Comparison of ENCODE assay signal across 13 cellular contexts in the genomic region with DNA sequence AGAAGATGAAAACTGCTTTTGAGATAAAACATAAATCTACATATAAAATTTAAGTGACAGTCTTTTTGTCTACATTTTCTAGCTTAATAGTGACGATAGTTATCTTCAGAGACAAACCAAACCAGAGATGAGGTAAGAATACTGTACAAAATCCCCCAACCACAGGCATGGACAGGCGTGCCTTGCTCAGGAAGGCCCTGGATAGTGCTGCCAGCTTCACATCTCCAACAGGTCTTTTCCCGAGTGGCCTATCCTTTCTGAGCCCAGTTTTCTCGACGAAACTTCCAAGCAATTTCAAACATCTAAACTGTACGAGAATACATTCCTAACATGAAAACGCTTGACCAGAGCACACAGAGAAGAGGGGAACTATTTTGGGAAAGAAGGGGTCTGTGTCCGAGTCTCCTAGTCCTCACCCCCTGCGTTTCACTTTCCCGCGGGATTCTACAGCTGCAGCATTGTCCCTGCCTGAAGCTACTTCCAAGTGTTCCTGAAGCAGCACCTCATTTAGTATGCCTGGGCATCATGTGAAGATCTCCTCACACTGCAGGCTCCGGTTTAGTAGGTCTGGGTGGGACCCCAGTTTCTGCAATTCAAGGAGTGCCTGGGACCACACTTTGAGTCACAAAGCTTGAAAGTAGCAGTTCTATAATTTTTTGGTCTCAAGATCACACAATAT. TPM values are rescaled to one million over a fixed set of nuclear protein-coding genes. Genes with fewer than 3 reads are reported as not detected.
DNase-seq lines count a peak whose midpoint lies in the region; ATAC-seq and TF ChIP-seq lines count a peak whose summit lies in the region.
"Had no signal": no experiment of that assay in that cellular context is flagged by ENCODE, and none has a peak within 500 bp of the region (broad histone marks: within the 10 kb centered on the region; RNA-seq: fewer than 3 reads in every experiment).

No MANE protein-coding gene starts in this region.

- no peaks in the 10 kb centered on the region for H3K9me3 ChIP-seq in right atrium auricular region
- no peaks in the 10 kb centered on the region for H3K9me3 ChIP-seq in skeletal muscle satellite cell (replicated peaks; ENCODE audit: low read length)
- H3K9me3 ChIP-seq: Caco-2, left lung had no signal

- H3K4me1 ChIP-seq in right atrium auricular region, result peaks cover 5 to 49% of the 10 kb centered on the region in 2 donors
- peaks cover 66% of the 10 kb centered on the region for H3K4me1 ChIP-seq in skeletal muscle satellite cell (ENCODE audit: control insufficient read depth, insufficient read depth, low read length)
- H3K4me1 ChIP-seq: Caco-2 had no signal

- H3K36me3 ChIP-seq in right atrium auricular region (peaks cover under 1% of the 10 kb centered on the region), skeletal muscle satellite cell (ENCODE audit: insufficient read depth, low read length) (peaks cover 10% of the 10 kb centered on the region)

- no peak for TF ChIP-seq CTCF in right atrium auricular region (IDR thresholded peaks at IDR 0.05)

- DNase-seq in Daoy (ENCODE audit: low read depth), result peak; percentile 11
- peak; percentile 72 for DNase-seq in amniotic epithelial cell (ENCODE audit: low read depth)
- DNase-seq in right atrium auricular region (ENCODE audit: low spot score), result no peak
- DNase-seq in medulla oblongata (ENCODE audit: extremely low spot score), result no peak
- DNase-seq: activated CD4-positive, alpha-beta T cell treated with anti-CD3 and anti-CD28 coated beads for 36 hours; Caco-2; left lung; NCI-H2081 treated with DMSO at 0.1 percent for 48 hours had no signal

- no peaks in the 10 kb centered on the region for H3K27me3 ChIP-seq in right atrium auricular region
- no peaks in the 10 kb centered on the region for H3K27me3 ChIP-seq in skeletal muscle satellite cell (ENCODE audit: control insufficient read depth, insufficient read depth, low read length)
- H3K27me3 ChIP-seq: left lung had no signal

- H3K4me3 ChIP-seq in right atrium auricular region (no peak overlapping the region), skeletal muscle satellite cell (ENCODE audit: low read length) (no peak overlapping the region)
- H3K4me3 ChIP-seq: left lung had no signal

- peak overlapping the region; percentile 10 for H3K4me2 ChIP-seq in skeletal muscle satellite cell (ENCODE audit: low read length)

- ATAC-seq in GM19351 (IDR thresholded peaks at IDR 0.05; ENCODE audit: unreplicated experiment) (no peak), GM21786 (IDR thresholded peaks at IDR 0.05; ENCODE audit: unreplicated experiment) (no peak), HG03354 (IDR thresholded peaks at IDR 0.05; ENCODE audit: poor library complexity, severe bottlenecking, unreplicated experiment) (no peak)
- ATAC-seq: activated CD4-positive, alpha-beta T cell treated with anti-CD3 and anti-CD28 coated beads for 36 hours; activated naive CD4-positive, alpha-beta T cell treated with anti-CD3 and anti-CD28 coated beads, Interleukin-2, amount 50 U/mL, for 72 hours had no signal

- no peak overlapping the region for H3K9ac ChIP-seq in skeletal muscle satellite cell (ENCODE audit: low read depth, low read length)

- peak overlapping the region; percentile 14 to 47 for H3K27ac ChIP-seq in right atrium auricular region

RNA-seq across cellular contexts. Expression of gene GNA13, which starts 37.8 kb away (rescaled TPM):
- total RNA-seq in Daoy (2014; rRNA removed; shearing (Covaris generic)), result 41.9 and 43.5 TPM in 2 replicates
- total RNA-seq in right atrium auricular region, result 10 to 100 TPM; 29.9 to 35.6 TPM
- total RNA-seq in skeletal muscle satellite cell (2012; rRNA removed), result 38.2 and 43.1 TPM in 2 replicates

Comparison
In these comparisons a context has a peak if more than half of its experiments do, and no peak if none do; other contexts are left out.
1. DNase-seq: peak in Daoy (single experiment) and amniotic epithelial cell (single experiment); none in right atrium auricular region (single experiment) and medulla oblongata (single experiment).